In the genomic region with DNA sequence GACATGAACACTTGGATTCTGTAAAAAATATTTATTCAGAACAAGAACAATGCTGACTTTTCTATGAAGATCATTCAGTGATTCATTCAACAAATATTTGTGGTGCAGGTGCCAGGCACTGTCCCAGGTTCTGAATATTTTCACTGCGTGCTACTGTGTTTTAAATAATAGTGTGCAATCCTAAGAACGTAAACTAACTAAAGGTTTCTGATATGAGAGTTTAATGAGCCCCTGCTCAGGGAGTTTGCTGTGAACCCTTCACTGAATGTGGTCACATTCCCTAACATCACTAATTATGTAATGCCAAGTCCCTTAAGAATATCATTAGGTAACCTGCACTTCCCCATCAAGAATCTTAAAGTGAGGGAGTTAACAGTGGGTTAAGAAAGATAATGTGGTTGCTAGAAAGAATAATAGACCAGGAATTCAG, we compare ENCODE assay signal across 1 cellular context.
TF ChIP-seq lines count a peak whose summit lies in the region.

No MANE protein-coding gene starts in this region.

TF ChIP-seq in WTC11, 78 proteins besides CTCF, POLR2A, EP300 and RAD21 (continued from another document):
- TF ChIP-seq, protein P1, sequence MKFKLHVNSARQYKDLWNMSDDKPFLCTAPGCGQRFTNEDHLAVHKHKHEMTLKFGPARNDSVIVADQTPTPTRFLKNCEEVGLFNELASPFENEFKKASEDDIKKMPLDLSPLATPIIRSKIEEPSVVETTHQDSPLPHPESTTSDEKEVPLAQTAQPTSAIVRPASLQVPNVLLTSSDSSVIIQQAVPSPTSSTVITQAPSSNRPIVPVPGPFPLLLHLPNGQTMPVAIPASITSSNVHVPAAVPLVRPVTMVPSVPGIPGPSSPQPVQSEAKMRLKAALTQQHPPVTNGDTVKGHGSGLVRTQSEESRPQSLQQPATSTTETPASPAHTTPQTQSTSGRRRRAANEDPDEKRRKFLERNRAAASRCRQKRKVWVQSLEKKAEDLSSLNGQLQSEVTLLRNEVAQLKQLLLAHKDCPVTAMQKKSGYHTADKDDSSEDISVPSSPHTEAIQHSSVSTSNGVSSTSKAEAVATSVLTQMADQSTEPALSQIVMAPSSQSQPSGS (CRISPR knock-in tag; IDR thresholded peaks at IDR 0.05; ENCODE audit: borderline replicate concordance, low read depth) = no peak
- TF ChIP-seq MXD4 (CRISPR knock-in tag; IDR thresholded peaks at IDR 0.05; ENCODE audit: borderline replicate concordance) = no peak
- TF ChIP-seq E2F1 (CRISPR knock-in tag; IDR thresholded peaks at IDR 0.05) = no peak
- TF ChIP-seq EMX1 (CRISPR knock-in tag; IDR thresholded peaks at IDR 0.05) = no peak
